8 cellular contexts compared by ENCODE assay signal in genomic region chr2:159921752-159922404, GRCh38. TPM values are rescaled to one million over a fixed set of nuclear protein-coding genes. Genes with fewer than 3 reads are reported as not detected.
DNase-seq lines count a peak whose midpoint lies in the region; ATAC-seq and TF ChIP-seq lines count a peak whose summit lies in the region.

No MANE protein-coding gene starts in this region.

- no peaks in the 10 kb centered on the region for H3K36me3 Mint-ChIP-seq in nephron (ENCODE audit: low read depth)

- no peak overlapping the region for H3K27ac Mint-ChIP-seq in nephron

- DNase-seq in DMS 273 (lab: John Stamatoyannopoulos, UW; ENCODE audit: unreplicated experiment): peak; percentile 41
- DNase-seq in DMS 273 treated with DMSO at 0.1 percent for 48 hours (lab: John Stamatoyannopoulos, UW): no peak
- peak; percentile 3 for DNase-seq in NCI-H146 treated with DMSO at 0.1 percent for 48 hours (lab: John Stamatoyannopoulos, UW; ENCODE audit: unreplicated experiment)
- DNase-seq in activated CD8-positive, alpha-beta memory T cell treated with anti-CD3 and anti-CD28 coated beads for 48 hours (ENCODE audit: low read depth in 2 of 3, low spot score in 2 of 3): peak; percentile 28 to 75 (median 43)
- DNase-seq in substantia nigra (lab: John Stamatoyannopoulos, UW): peak in 43 of 49 donors; percentile 8 to 77 (median 62)

- peak; percentile 93 for ATAC-seq in HG02678 (IDR thresholded peaks at IDR 0.05; ENCODE audit: unreplicated experiment)
- ATAC-seq in esophagus mucosa: peak; percentile 86

- no peak overlapping the region for H3K4me3 Mint-ChIP-seq in nephron

- H3K27me3 Mint-ChIP-seq in nephron (ENCODE audit: low read depth): peaks cover 5% of the 10 kb centered on the region

- TF ChIP-seq CTCF in nephron (IDR thresholded peaks at IDR 0.05; ENCODE audit: unreplicated experiment in 3 of 3): peak; percentile 59 to 65 (median 60)

- H3K9me3 Mint-ChIP-seq in nephron: no peaks in the 10 kb centered on the region

- H3K27ac ChIP-seq in substantia nigra (ENCODE audit: low read depth, low read length, poor library complexity, severe bottlenecking): no peak overlapping the region

- H3K4me1 Mint-ChIP-seq in nephron: peaks cover 9% of the 10 kb centered on the region

RNA-seq across cellular contexts. Expression of gene LY75, which starts 17.3 kb away (rescaled TPM):
- total RNA-seq in esophagus mucosa: 7.6 TPM
